Comparison of ENCODE assay signal across 17 cellular contexts in genomic region chr3:23747841-23748240, GRCh38.
"Had no signal": no experiment of that assay in that cellular context is flagged by ENCODE, and none has a peak within 500 bp of the region (broad histone marks: within the 10 kb centered on the region; RNA-seq: fewer than 3 reads in every experiment).

No MANE protein-coding gene starts in this region.

- H2AFZ ChIP-seq: parathyroid adenoma had no signal

- H3K9ac ChIP-seq: parathyroid adenoma had no signal

- H3K4me3 Mint-ChIP-seq: activated naive CD4-positive, alpha-beta T cell treated with anti-CD3 and anti-CD28 coated beads for 36 hours; activated naive CD8-positive, alpha-beta T cell treated with anti-CD3 and anti-CD28 coated beads, Interleukin-2, amount 50 U/mL, for 24 hours; activated T-helper 17 cell treated with anti-CD3 and anti-CD28 coated beads, Interleukin-2, amount 50 U/mL, for 72 hours; naive B cell; stimulated activated effector memory CD8-positive, alpha-beta T cell treated with anti-CD3 and anti-CD28 coated beads, Interleukin-12 subunit alpha, Interleukin-12 subunit beta, amount 100 ng/mL, for 72 hours; T-helper 2 cell treated with Interferon-gamma antibody and Interleukin-4, amounts not matched to agents 5 μg/mL and 100 μg/mL, for 36 hours had no signal

- H3K4me1 Mint-ChIP-seq: activated T-helper 17 cell treated with anti-CD3 and anti-CD28 coated beads, Interleukin-2, amount 50 U/mL, for 72 hours; stimulated activated effector memory CD8-positive, alpha-beta T cell treated with anti-CD3 and anti-CD28 coated beads, Interleukin-12 subunit alpha, Interleukin-12 subunit beta, amount 100 ng/mL, for 72 hours had no signal

- DNase-seq: activated CD4-positive, alpha-beta T cell treated with anti-CD3 and anti-CD28 coated beads, Interleukin-2, amount 50 U/mL, for 1 hour; activated naive CD4-positive, alpha-beta T cell treated with anti-CD3 and anti-CD28 coated beads for 36 hours; activated naive CD8-positive, alpha-beta T cell treated with anti-CD3 and anti-CD28 coated beads, Interleukin-2, amount 50 U/mL, for 24 hours; aorta; erythroblast; heart right ventricle; left cardiac atrium; naive B cell; thyroid gland had no signal

- H3K36me3 Mint-ChIP-seq: naive B cell; stimulated activated effector memory CD8-positive, alpha-beta T cell treated with anti-CD3 and anti-CD28 coated beads, Interleukin-12 subunit alpha, Interleukin-12 subunit beta, amount 100 ng/mL, for 72 hours had no signal

- H3K36me3 ChIP-seq: breast epithelium, gastroesophageal sphincter, heart right ventricle, neutrophil, thyroid gland had no signal

- H3K4me1 ChIP-seq: breast epithelium, parathyroid adenoma had no signal

- H3K9me3 ChIP-seq: breast epithelium, gastroesophageal sphincter, heart right ventricle, neutrophil, thyroid gland had no signal

- H3K27ac Mint-ChIP-seq: activated naive CD4-positive, alpha-beta T cell treated with anti-CD3 and anti-CD28 coated beads for 36 hours; activated naive CD8-positive, alpha-beta T cell treated with anti-CD3 and anti-CD28 coated beads, Interleukin-2, amount 50 U/mL, for 24 hours; activated T-helper 17 cell treated with anti-CD3 and anti-CD28 coated beads, Interleukin-2, amount 50 U/mL, for 72 hours; stimulated activated effector memory CD8-positive, alpha-beta T cell treated with anti-CD3 and anti-CD28 coated beads, Interleukin-12 subunit alpha, Interleukin-12 subunit beta, amount 100 ng/mL, for 72 hours; T-helper 2 cell treated with Interferon-gamma antibody and Interleukin-4, amounts not matched to agents 5 μg/mL and 100 μg/mL, for 36 hours had no signal

- H3K27me3 ChIP-seq: breast epithelium, gastroesophageal sphincter, heart right ventricle, thyroid gland had no signal

- H3K4me3 ChIP-seq: breast epithelium, gastroesophageal sphincter, heart right ventricle, lung, thyroid gland had no signal

- H3K27ac ChIP-seq: breast epithelium, gastroesophageal sphincter, parathyroid adenoma, thyroid gland had no signal

- ATAC-seq: activated naive CD8-positive, alpha-beta T cell treated with anti-CD3 and anti-CD28 coated beads, Interleukin-2, amount 50 U/mL, for 24 hours; activated T-helper 17 cell treated with anti-CD3 and anti-CD28 coated beads, Interleukin-2, amount 50 U/mL, for 72 hours; left cardiac atrium; stimulated activated effector memory CD8-positive, alpha-beta T cell treated with anti-CD3 and anti-CD28 coated beads, Interleukin-12 subunit alpha, Interleukin-12 subunit beta, amount 100 ng/mL, for 72 hours had no signal

- H3K79me2 ChIP-seq: parathyroid adenoma had no signal

- H3K9me3 Mint-ChIP-seq: activated naive CD4-positive, alpha-beta T cell treated with anti-CD3 and anti-CD28 coated beads for 36 hours; activated naive CD8-positive, alpha-beta T cell treated with anti-CD3 and anti-CD28 coated beads, Interleukin-2, amount 50 U/mL, for 24 hours; activated T-helper 17 cell treated with anti-CD3 and anti-CD28 coated beads, Interleukin-2, amount 50 U/mL, for 72 hours; naive B cell; stimulated activated effector memory CD8-positive, alpha-beta T cell treated with anti-CD3 and anti-CD28 coated beads, Interleukin-12 subunit alpha, Interleukin-12 subunit beta, amount 100 ng/mL, for 72 hours; T-helper 2 cell treated with Interferon-gamma antibody and Interleukin-4, amounts not matched to agents 5 μg/mL and 100 μg/mL, for 36 hours had no signal
